In genomic region chr1:17011439-17012307, GRCh38 we compare ENCODE assay signal across 8 cellular contexts. TPM values are rescaled to one million over a fixed set of nuclear protein-coding genes. Genes with fewer than 3 reads are reported as not detected.
DNase-seq lines count a peak whose midpoint lies in the region; ATAC-seq and TF ChIP-seq lines count a peak whose summit lies in the region.

Gene ATP13A2, minus strand, starts transcription at chr1:17011928. Its CDS starts 190 bp downstream, at chr1:17011738.

- CTCF ChIA-PET in GM10248 (lab: Yijun Ruan, JAX), result interaction anchor here (1.4 to 3.1 kb wide), 2 partner anchors 12 to 391 kb away, joined by 3 to 16 read pairs; no protein-coding TSS in a partner anchor

- no peak for TF ChIP-seq CTCF in GM10248 (IDR thresholded peaks at IDR 0.05; ENCODE audit: control extremely low read depth, extremely low read depth, low read depth, missing control alignments)
- TF ChIP-seq CTCF in left ventricle myocardium inferior (IDR thresholded peaks at IDR 0.05; ENCODE audit: borderline replicate concordance), result no peak
- TF ChIP-seq CTCF in prostate gland (IDR thresholded peaks at IDR 0.05), result no peak

- peak within 1 kb of the TSS; percentile 37 for H3K27ac Mint-ChIP-seq in T-helper 17 cell

- TF ChIP-seq POLR2A in prostate gland (IDR thresholded peaks at IDR 0.05), result peak; percentile 41

- no peaks in the 10 kb centered on the region for H3K9me3 ChIP-seq in T-helper 17 cell (ENCODE audit: control insufficient read depth, low read length, poor library complexity, severe bottlenecking)
- no peaks in the 10 kb centered on the region for H3K9me3 ChIP-seq in left ventricle myocardium inferior (replicated peaks)
- no peaks in the 10 kb centered on the region for H3K9me3 ChIP-seq in prostate gland

- H3K4me3 ChIP-seq in left ventricle myocardium inferior (peak within 1 kb of the TSS; percentile 95), prostate gland (peak within 1 kb of the TSS; percentile 79 to 92)

- no peaks in the 10 kb centered on the region for H3K36me3 Mint-ChIP-seq in T-helper 17 cell (ENCODE audit: low read depth)

- ATAC-seq in HG02571 (IDR thresholded peaks at IDR 0.05; ENCODE audit: unreplicated experiment) (peak; percentile 78), T-helper 17 cell (peak; percentile 99)

- H3K4me1 ChIP-seq in left ventricle myocardium inferior (peaks cover 32% of the 10 kb centered on the region), prostate gland (replicated peaks) (peaks cover 4% of the 10 kb centered on the region)

- H3K4me3 Mint-ChIP-seq in T-helper 17 cell, result peak within 1 kb of the TSS; percentile 86

- H3K36me3 ChIP-seq in left ventricle myocardium inferior (no peaks in the 10 kb centered on the region), prostate gland (no peaks in the 10 kb centered on the region)

- POLR2A ChIA-PET in GM10248 (lab: Yijun Ruan, JAX), result no interaction called here

- intact Hi-C loops in left ventricle myocardium inferior (cut with micrococcal nuclease) (no loop called here), prostate gland (cut with DNase I) (no loop called here)

- H3K27ac ChIP-seq in left ventricle myocardium inferior (replicated peaks), result peak within 1 kb of the TSS; percentile 77
- peak within 1 kb of the TSS; percentile 45 to 70 for H3K27ac ChIP-seq in prostate gland

- DNase-seq in GM10248 (ENCODE audit: extremely low spot score), result peak; percentile 93
- DNase-seq in NCI-H1105 (lab: John Stamatoyannopoulos, UW), result peak; percentile 86
- peak; percentile 80 to 85 (median 81) for DNase-seq in T-helper 17 cell
- peak; percentile 28 for DNase-seq in amniotic stem cell (lab: John Stamatoyannopoulos, UW)
- DNase-seq in left ventricle myocardium inferior, result peak; percentile 80
- peak; percentile 74 for DNase-seq in prostate gland (ENCODE audit: low spot score)
- DNase-seq in ureter (ENCODE audit: low spot score), result no peak

- H3K4me1 Mint-ChIP-seq in T-helper 17 cell, result peaks cover 14% of the 10 kb centered on the region

- no peaks in the 10 kb centered on the region for H3K27me3 Mint-ChIP-seq in T-helper 17 cell

- 1% methylated on average over 56 of the region's 94 CpGs for WGBS in prostate gland

- H3K27me3 ChIP-seq in left ventricle myocardium inferior (ENCODE audit: low read depth) (no peaks in the 10 kb centered on the region), prostate gland (replicated peaks; ENCODE audit: insufficient read depth) (no peaks in the 10 kb centered on the region)

RNA-seq across cellular contexts. Expression of gene ATP13A2, which starts in this region (rescaled TPM):
- total RNA-seq in T-helper 17 cell (10 to 100 TPM; 44.4 TPM), left ventricle myocardium inferior (11.2 TPM), prostate gland (10 to 100 TPM; 45.4 to 47.9 TPM), ureter (33.7 TPM)
